13 cellular contexts compared by ENCODE assay signal in genomic region chr17:41645371-41646063, GRCh38. TPM values are rescaled to one million over a fixed set of nuclear protein-coding genes. Genes with fewer than 3 reads are reported as not detected.
DNase-seq lines count a peak whose midpoint lies in the region; ATAC-seq and TF ChIP-seq lines count a peak whose summit lies in the region.
"Had no signal": no experiment of that assay in that cellular context is flagged by ENCODE, and none has a peak within 500 bp of the region (broad histone marks: within the 10 kb centered on the region; RNA-seq: fewer than 3 reads in every experiment).

No MANE protein-coding gene starts in this region.

- no peaks in the 10 kb centered on the region for H3K9me3 Mint-ChIP-seq in stimulated activated memory B cell treated with anti-CD40 and anti-IgM and Interleukin-4, amounts not matched to agents 10 μg/mL and 1 μg/mL and 100 μg/mL, for 72 hours

- TF ChIP-seq CTCF in PC-9 (conservative IDR thresholded peaks at IDR 0.05) (no peak), dorsolateral prefrontal cortex (IDR thresholded peaks at IDR 0.05 in 54 of 56, conservative IDR thresholded peaks at IDR 0.05 in 2 of 56; ENCODE audit: low read depth in 1 of 56, partially characterized antibody in 56 of 56) (no peak), osteoblast (IDR thresholded peaks at IDR 0.05; ENCODE audit: extremely low read depth, low read depth, low read length) (no peak)

- no peak overlapping the region for H3K27ac Mint-ChIP-seq in stimulated activated memory B cell treated with anti-CD40 and anti-IgM and Interleukin-4, amounts not matched to agents 10 μg/mL and 1 μg/mL and 100 μg/mL, for 72 hours

- peak; percentile 81 for DNase-seq in EH (ENCODE audit: low read depth)
- DNase-seq in PC-9: peak; percentile 53 to 69
- peak in 1 of 10 donors; percentile 15 for DNase-seq in dorsolateral prefrontal cortex
- peak; percentile 90 for DNase-seq in osteoblast (ENCODE audit: insufficient read length, low spot score, missing footprints)
- DNase-seq in NCI-H1694 treated with DMSO at 0.1 percent for 48 hours (lab: John Stamatoyannopoulos, UW): no peak
- DNase-seq in NK-92 (lab: John Stamatoyannopoulos, UW; ENCODE audit: unreplicated experiment): no peak
- DNase-seq: activated effector memory CD4-positive, alpha-beta T cell treated with anti-CD3 and anti-CD28 coated beads, Interleukin-2, amount 50 U/mL, for 16 hours; foreskin melanocyte; NCI-H1694 had no signal

- peaks cover 11% of the 10 kb centered on the region for H3K4me1 Mint-ChIP-seq in stimulated activated memory B cell treated with anti-CD40 and anti-IgM and Interleukin-4, amounts not matched to agents 10 μg/mL and 1 μg/mL and 100 μg/mL, for 72 hours

- H3K4me2 ChIP-seq in PC-9: peak overlapping the region; percentile 4; the same call in 1 of the 2 replicates
- no peak overlapping the region for H3K4me2 ChIP-seq in osteoblast (ENCODE audit: insufficient read depth, low read length)

- ATAC-seq in HG03378 (IDR thresholded peaks at IDR 0.05; ENCODE audit: unreplicated experiment): no peak
- no peak for ATAC-seq in stimulated activated memory B cell treated with anti-CD40 and anti-IgM and Interleukin-4, amounts not matched to agents 10 μg/mL and 1 μg/mL and 100 μg/mL, for 72 hours

- CTCF ChIA-PET in PC-9 (lab: Charles Lee): interaction anchor here (0.6 to 1.3 kb wide), 5 partner anchors 17 to 96 kb away, joined by 3 to 14 read pairs (median 5); no protein-coding TSS in a partner anchor

- H3K4me3 ChIP-seq in PC-9 (no peak overlapping the region), dorsolateral prefrontal cortex (no peak overlapping the region), osteoblast (ENCODE audit: insufficient read depth, low read length) (no peak overlapping the region)

- peaks cover 14% of the 10 kb centered on the region for H3F3A ChIP-seq in PC-9 (ENCODE audit: insufficient read depth, low read depth)

- H2AFZ ChIP-seq in PC-9 (0 out of 2 replicates have a peak overlapping the region, but pooled peaks have one; percentile 1), osteoblast (ENCODE audit: low read length) (peak overlapping the region; percentile 83)

- no peaks in the 10 kb centered on the region for H3K36me3 Mint-ChIP-seq in stimulated activated memory B cell treated with anti-CD40 and anti-IgM and Interleukin-4, amounts not matched to agents 10 μg/mL and 1 μg/mL and 100 μg/mL, for 72 hours

- no peaks in the 10 kb centered on the region for H4K20me1 ChIP-seq in PC-9 (ENCODE audit: insufficient read depth)
- H4K20me1 ChIP-seq in osteoblast (ENCODE audit: insufficient read depth, low read length): no peaks in the 10 kb centered on the region

- H3K27ac ChIP-seq in PC-9: peak overlapping the region; percentile 68
- H3K27ac ChIP-seq in dorsolateral prefrontal cortex: peak overlapping the region in 36 of 59 donors; percentile 3 to 74 (median 45)
- peak overlapping the region; percentile 49 for H3K27ac ChIP-seq in osteoblast (ENCODE audit: low read depth, low read length)

- H3K27me3 Mint-ChIP-seq in stimulated activated memory B cell treated with anti-CD40 and anti-IgM and Interleukin-4, amounts not matched to agents 10 μg/mL and 1 μg/mL and 100 μg/mL, for 72 hours: no peaks in the 10 kb centered on the region

- TSS peak; percentile 63 for BruUV-seq in PC-9 (replicated peaks; lab: Mats Ljungman, UMichigan)

- no peaks in the 10 kb centered on the region for H3K9me3 ChIP-seq in PC-9 (ENCODE audit: insufficient read depth, low read depth)
- H3K9me3 ChIP-seq in osteoblast (ENCODE audit: low read depth, low read length): no peaks in the 10 kb centered on the region

- intact Hi-C loops in PC-9 (cut with micrococcal nuclease; ENCODE audit: unreplicated experiment) (loop anchor here (2.0 to 5.0 kb wide), 2 partner anchors 21 to 843 kb away; partner anchors contain the start of gene KRT17), dorsolateral prefrontal cortex (cut with DNase I) (loop anchor here in 1 of 2 donors (2.0 kb wide), 1 partner anchor 67 kb away; no protein-coding TSS in a partner anchor)

- H3K79me2 ChIP-seq in PC-9 (ENCODE audit: low read depth): no peaks in the 10 kb centered on the region
- H3K79me2 ChIP-seq in osteoblast (ENCODE audit: insufficient read depth, low read length): no peaks in the 10 kb centered on the region

- H3K9me2 ChIP-seq in PC-9 (ENCODE audit: insufficient read depth): no peaks in the 10 kb centered on the region

- H3K27me3 ChIP-seq in PC-9 (ENCODE audit: insufficient read depth, low read depth) (no peaks in the 10 kb centered on the region), dorsolateral prefrontal cortex (no peaks in the 10 kb centered on the region), osteoblast (ENCODE audit: insufficient read depth, low read length) (no peaks in the 10 kb centered on the region)

- no peak overlapping the region for H3K4me3 Mint-ChIP-seq in stimulated activated memory B cell treated with anti-CD40 and anti-IgM and Interleukin-4, amounts not matched to agents 10 μg/mL and 1 μg/mL and 100 μg/mL, for 72 hours

- H3K36me3 ChIP-seq in PC-9 (ENCODE audit: low read depth): no peaks in the 10 kb centered on the region
- H3K36me3 ChIP-seq in osteoblast (ENCODE audit: insufficient read depth, low read length): no peaks in the 10 kb centered on the region

- POLR2A ChIA-PET in PC-9 (lab: Charles Lee; ENCODE audit: unreplicated experiment): interaction anchor here (0.5 to 1.1 kb wide), 4 partner anchors 65 to 117 kb away, joined by 3 to 5 read pairs (median 4); no protein-coding TSS in a partner anchor

- H3K4me1 ChIP-seq in PC-9 (replicated peaks; ENCODE audit: insufficient read depth) (peaks cover 28% of the 10 kb centered on the region), osteoblast (ENCODE audit: insufficient read depth, low read length) (peaks cover 18% of the 10 kb centered on the region)

RNA-seq across cellular contexts. Expression of gene KRT17, which starts 21.1 kb away (rescaled TPM):
- total RNA-seq in PC-9 (2021) (29.0 and 80.8 TPM in 2 replicates), dorsolateral prefrontal cortex (10 to 100 TPM in 105 of 120 experiments, 1 to 10 TPM in 14, not detected in 1; 2.7 to 45.6 (median 21.7) TPM), osteoblast (4.3 and 4.7 TPM in 2 replicates)
- total RNA-seq: G401 had no signal

RNA-seq across cellular contexts. Expression of gene KRT16, which starts 33.0 kb away (rescaled TPM):
- total RNA-seq in PC-9 (2021): 41.7 and 53.5 TPM in 2 replicates
- total RNA-seq in dorsolateral prefrontal cortex: 1 to 10 TPM in 1 of 120 experiments, under 1 TPM in 4, not detected in 115; 0.35 to 1.1 (median 0.47) TPM
- 4.3 and 5.6 TPM in 2 replicates for total RNA-seq in osteoblast
- total RNA-seq: G401; T-helper 1 cell treated with Interleukin-12 subunit alpha and Interleukin-12 subunit beta and Interleukin-4 antibody, amounts not matched to agents 30 ng/mL and 1 ng/mL, for 36 hours had no signal

RNA-seq across cellular contexts. Expression of gene EIF1, which starts 43.2 kb away (rescaled TPM):
- total RNA-seq in PC-9 (2021) (775 and 874 TPM in 2 replicates), dorsolateral prefrontal cortex (100 to 1,000 TPM; 536 to 941 (median 703) TPM), osteoblast (94.5 and 101 TPM in 2 replicates)

RNA-seq across cellular contexts. Expression of gene KRT14, which starts 58.8 kb away (rescaled TPM):
- total RNA-seq in PC-9 (2021) (2.2 and 2.5 TPM in 2 replicates), dorsolateral prefrontal cortex (not detected), osteoblast (12.3 and 23.0 TPM in 2 replicates)
- total RNA-seq: G401; T-helper 1 cell treated with Interleukin-12 subunit alpha and Interleukin-12 subunit beta and Interleukin-4 antibody, amounts not matched to agents 30 ng/mL and 1 ng/mL, for 36 hours had no signal

Comparison
In these comparisons a context has a peak if more than half of its experiments do, and no peak if none do; other contexts are left out.
1. DNase-seq: peak in EH (single experiment), PC-9 (2 of 2) and osteoblast (single experiment); none in NCI-H1694 treated with DMSO at 0.1 percent for 48 hours (single experiment) and NK-92 (single experiment).
2. Peak in every context shown above with its lines, with median percentiles within 50 percentile points of each other: H3K27ac ChIP-seq.